16 cellular contexts compared by ENCODE assay signal in genomic region chr15:76195506-76196285, GRCh38.
DNase-seq lines count a peak whose midpoint lies in the region; ATAC-seq and TF ChIP-seq lines count a peak whose summit lies in the region.
"Had no signal": no experiment of that assay in that cellular context is flagged by ENCODE, and none has a peak within 500 bp of the region (broad histone marks: within the 10 kb centered on the region; RNA-seq: fewer than 3 reads in every experiment).

No MANE protein-coding gene starts in this region.

- H3K9me3 Mint-ChIP-seq in activated T-cell treated with anti-CD3 and anti-CD28 coated beads, Interleukin-2, amount 50 U/mL, for 24 hours: no peaks in the 10 kb centered on the region
- H3K9me3 Mint-ChIP-seq in stimulated activated naive B cell treated with anti-CD40 and anti-IgM and Interleukin-4, amounts not matched to agents 10 μg/mL and 1 μg/mL and 100 μg/mL, for 72 hours: no peaks in the 10 kb centered on the region
- H3K9me3 Mint-ChIP-seq: activated T-helper 2 cell treated with anti-CD3 and anti-CD28 coated beads, Interferon-gamma antibody, Interleukin-2, Interleukin-4, amounts not matched to agents 10 μg/mL and 5 μg/mL and 100 μg/mL, durations not matched to agents 14 hours and 24 hours and 36 hours; CD14-positive monocyte; mesothelial cell of epicardium; type B pancreatic cell had no signal

- H3K4me1 ChIP-seq in mesendoderm (ENCODE audit: control insufficient read depth, low read depth, low read length) (peaks cover 10% of the 10 kb centered on the region), suprapubic skin (peaks cover 75% of the 10 kb centered on the region), tibial nerve (peaks cover 0 to 32% (median 5%) of the 10 kb centered on the region in 4 donors)

- no peak overlapping the region for H2BK120ac ChIP-seq in mesendoderm (ENCODE audit: low read depth, low read length)

- no peak overlapping the region for H4K8ac ChIP-seq in mesendoderm (ENCODE audit: low read depth, low read length)

- no peaks in the 10 kb centered on the region for H3K79me2 ChIP-seq in mesendoderm (ENCODE audit: control insufficient read depth, insufficient read depth, low read length)

- no peak overlapping the region for H3K4ac ChIP-seq in mesendoderm (ENCODE audit: low read depth, low read length)

- H3K36me3 ChIP-seq in mesendoderm (ENCODE audit: control insufficient read depth, insufficient read depth, low read length) (no peaks in the 10 kb centered on the region), suprapubic skin (no peaks in the 10 kb centered on the region), tibial nerve (no peaks in the 10 kb centered on the region)
- H3K36me3 ChIP-seq: Peyer's patch had no signal

- peak overlapping the region; percentile 60 for H3K27ac Mint-ChIP-seq in activated T-cell treated with anti-CD3 and anti-CD28 coated beads, Interleukin-2, amount 50 U/mL, for 24 hours
- no peak overlapping the region for H3K27ac Mint-ChIP-seq in stimulated activated naive B cell treated with anti-CD40 and anti-IgM and Interleukin-4, amounts not matched to agents 10 μg/mL and 1 μg/mL and 100 μg/mL, for 72 hours
- H3K27ac Mint-ChIP-seq: activated T-helper 2 cell treated with anti-CD3 and anti-CD28 coated beads, Interferon-gamma antibody, Interleukin-2, Interleukin-4, amounts not matched to agents 10 μg/mL and 5 μg/mL and 100 μg/mL, durations not matched to agents 14 hours and 24 hours and 36 hours; mesothelial cell of epicardium; type B pancreatic cell had no signal

- H3K23ac ChIP-seq in mesendoderm (ENCODE audit: low read length): no peak overlapping the region

- no peak for ATAC-seq in stimulated activated naive B cell treated with anti-CD40 and anti-IgM and Interleukin-4, amounts not matched to agents 10 μg/mL and 1 μg/mL and 100 μg/mL, for 72 hours (replicated peaks)

- H3K9me3 ChIP-seq in suprapubic skin (no peaks in the 10 kb centered on the region), tibial nerve (no peaks in the 10 kb centered on the region)
- H3K9me3 ChIP-seq: Peyer's patch had no signal

- no peak overlapping the region for H3K4me3 Mint-ChIP-seq in activated T-cell treated with anti-CD3 and anti-CD28 coated beads, Interleukin-2, amount 50 U/mL, for 24 hours
- H3K4me3 Mint-ChIP-seq in stimulated activated naive B cell treated with anti-CD40 and anti-IgM and Interleukin-4, amounts not matched to agents 10 μg/mL and 1 μg/mL and 100 μg/mL, for 72 hours: no peak overlapping the region
- H3K4me3 Mint-ChIP-seq: CD14-positive monocyte, mesothelial cell of epicardium, type B pancreatic cell had no signal

- no peak overlapping the region for H2AK5ac ChIP-seq in mesendoderm (ENCODE audit: low read length)

- no peak overlapping the region for H2BK15ac ChIP-seq in mesendoderm (replicated peaks; ENCODE audit: low read depth)

- no peak for DNase-seq in activated T-cell treated with anti-CD3 and anti-CD28 coated beads, Interleukin-2, amount 50 U/mL, for 24 hours
- DNase-seq in activated T-cell treated with anti-CD3 and anti-CD28 coated beads, Interleukin-2, amount 50 U/mL, for 1 hour: no peak
- no peak for DNase-seq in dorsolateral prefrontal cortex
- DNase-seq in mesendoderm: no peak
- DNase-seq in suprapubic skin (ENCODE audit: low spot score in 2 of 2): no peak
- no peak for DNase-seq in stimulated activated naive B cell treated with anti-CD40 and anti-IgM and Interleukin-4, amounts not matched to agents 10 μg/mL and 1 μg/mL and 100 μg/mL, for 72 hours
- DNase-seq in tibial nerve (ENCODE audit: low spot score in 2 of 2): no peak
- DNase-seq in H4 (ENCODE audit: low spot score): no peak
- DNase-seq: glutamatergic neuron; NCI-H2107; stimulated activated CD4-positive, alpha-beta T cell treated with anti-CD3 and anti-CD28 coated beads, Interleukin-4, amount 100 ng/mL, for 4 hours had no signal

- TF ChIP-seq EP300 in suprapubic skin (IDR thresholded peaks at IDR 0.05) (no peak), tibial nerve (IDR thresholded peaks at IDR 0.05) (no peak)

- H3K9ac ChIP-seq in mesendoderm (ENCODE audit: low read length): no peak overlapping the region

- no peak for TF ChIP-seq CTCF in dorsolateral prefrontal cortex (IDR thresholded peaks at IDR 0.05 in 54 of 56, conservative IDR thresholded peaks at IDR 0.05 in 2 of 56; ENCODE audit: low read depth in 1 of 56, partially characterized antibody in 56 of 56)
- TF ChIP-seq CTCF in suprapubic skin (IDR thresholded peaks at IDR 0.05): no peak
- no peak for TF ChIP-seq CTCF in tibial nerve (IDR thresholded peaks at IDR 0.05)

- peaks cover 6% of the 10 kb centered on the region for H3K4me1 Mint-ChIP-seq in activated T-cell treated with anti-CD3 and anti-CD28 coated beads, Interleukin-2, amount 50 U/mL, for 24 hours (ENCODE audit: low read depth)
- H3K4me1 Mint-ChIP-seq in stimulated activated naive B cell treated with anti-CD40 and anti-IgM and Interleukin-4, amounts not matched to agents 10 μg/mL and 1 μg/mL and 100 μg/mL, for 72 hours: peaks cover 5 to 36% of the 10 kb centered on the region in 2 donors

- intact Hi-C loops in dorsolateral prefrontal cortex (cut with DNase I): loop anchor here in 1 of 2 donors (10.0 kb wide), 1 partner anchor 669 kb away; no protein-coding TSS in a partner anchor

- H3K27me3 Mint-ChIP-seq in activated T-cell treated with anti-CD3 and anti-CD28 coated beads, Interleukin-2, amount 50 U/mL, for 24 hours: peaks cover 22% of the 10 kb centered on the region
- peaks cover 12 to 31% of the 10 kb centered on the region in 2 donors for H3K27me3 Mint-ChIP-seq in stimulated activated naive B cell treated with anti-CD40 and anti-IgM and Interleukin-4, amounts not matched to agents 10 μg/mL and 1 μg/mL and 100 μg/mL, for 72 hours

- TF ChIP-seq POLR2A in suprapubic skin (IDR thresholded peaks at IDR 0.05) (no peak), tibial nerve (IDR thresholded peaks at IDR 0.05) (no peak)

- no CpG with 5 or more reads among the region's 8 CpGs for WGBS in mesendoderm (ENCODE audit: extremely low coverage, insufficient coverage, low lambda C conversion rate)
- WGBS in suprapubic skin: 75% methylated on average over 8 of the region's 8 CpGs
- 64 to 66% methylated on average over 7 to 8 of the region's 8 CpGs for WGBS in tibial nerve, 2 donors

- H3K27me3 ChIP-seq in dorsolateral prefrontal cortex: no peaks in the 10 kb centered on the region
- H3K27me3 ChIP-seq in mesendoderm (ENCODE audit: insufficient read depth, low read length, poor library complexity): no peaks in the 10 kb centered on the region
- H3K27me3 ChIP-seq in suprapubic skin: peaks cover 3% of the 10 kb centered on the region
- H3K27me3 ChIP-seq in tibial nerve: peaks cover 0 to 21% of the 10 kb centered on the region in 2 donors

- H3K18ac ChIP-seq in mesendoderm (ENCODE audit: low read length): no peak overlapping the region

- H3K56ac ChIP-seq in mesendoderm (ENCODE audit: low read length): no peak overlapping the region

- H3K4me2 ChIP-seq in mesendoderm (ENCODE audit: low read length): no peak overlapping the region

- H3K27ac ChIP-seq in dorsolateral prefrontal cortex: peak overlapping the region in 48 of 59 donors; percentile 13 to 97 (median 88)
- no peak overlapping the region for H3K27ac ChIP-seq in mesendoderm (ENCODE audit: low read depth, low read length)
- peak overlapping the region; percentile 81 for H3K27ac ChIP-seq in suprapubic skin
- H3K27ac ChIP-seq in tibial nerve: no peak overlapping the region

- no peak overlapping the region for H4K5ac ChIP-seq in mesendoderm (ENCODE audit: low read length)

- H3K36me3 Mint-ChIP-seq in activated T-cell treated with anti-CD3 and anti-CD28 coated beads, Interleukin-2, amount 50 U/mL, for 24 hours (ENCODE audit: low read depth): no peaks in the 10 kb centered on the region
- peaks cover 4 to 8% of the 10 kb centered on the region in 2 donors for H3K36me3 Mint-ChIP-seq in stimulated activated naive B cell treated with anti-CD40 and anti-IgM and Interleukin-4, amounts not matched to agents 10 μg/mL and 1 μg/mL and 100 μg/mL, for 72 hours
- H3K36me3 Mint-ChIP-seq: mesothelial cell of epicardium, type B pancreatic cell had no signal

- peak overlapping the region; percentile 3 for H2BK5ac ChIP-seq in mesendoderm (ENCODE audit: low read length)

- no peaks in the 10 kb centered on the region for H3K79me1 ChIP-seq in mesendoderm (ENCODE audit: low read length)

- H3K4me3 ChIP-seq in dorsolateral prefrontal cortex (no peak overlapping the region), mesendoderm (ENCODE audit: low read length) (no peak overlapping the region), suprapubic skin (no peak overlapping the region), tibial nerve (no peak overlapping the region)
- H3K4me3 ChIP-seq: Peyer's patch had no signal

Comparison
In these comparisons a context has a peak if more than half of its experiments do, and no peak if none do; other contexts are left out.
1. H3K27ac ChIP-seq: peak in dorsolateral prefrontal cortex (48 of 59) and suprapubic skin (single experiment); none in mesendoderm (single experiment) and tibial nerve (0 of 4).